ENCODE assay signal across 8 cellular contexts in genomic region chr3:125374501-125374995, GRCh38. TPM values are rescaled to one million over a fixed set of nuclear protein-coding genes. Genes with fewer than 3 reads are reported as not detected.
DNase-seq lines count a peak whose midpoint lies in the region; ATAC-seq and TF ChIP-seq lines count a peak whose summit lies in the region.

No MANE protein-coding gene starts in this region.

- H3K4me1 ChIP-seq in ectodermal cell (ENCODE audit: control insufficient read depth, insufficient read depth, low read length) (no peaks in the 10 kb centered on the region), right lobe of liver (peaks cover 0 to 39% (median 7%) of the 10 kb centered on the region in 4 donors)

- DNase-seq in CMK (ENCODE audit: low read depth) (peak; percentile 14), right lobe of liver (peak; percentile 45 to 68 (median 56))
- DNase-seq in stimulated activated CD8-positive, alpha-beta memory T cell treated with anti-CD3 and anti-CD28 coated beads, Interleukin-15, amount 100 ng/mL, for 1 hour (ENCODE audit: low read depth), result peak; percentile 14

- WGBS in ectodermal cell, 2 experiments, result 0% methylated on average over 19 to 26 of the region's 26 CpGs
- under 1% methylated on average over 25 of the region's 26 CpGs for WGBS in right lobe of liver (ENCODE audit: insufficient coverage, low coverage, low lambda C conversion rate, missing lambda C conversion rate)

- intact Hi-C loops in right lobe of liver (cut with DNase I), result no loop called here

- peak overlapping the region; percentile 91 for H3K27ac ChIP-seq in KOPT-K1 (ENCODE audit: low read depth, low read length, poor library complexity, severe bottlenecking)
- peak overlapping the region; percentile 22 for H3K27ac ChIP-seq in ectodermal cell (ENCODE audit: insufficient read depth, low read depth, low read length, poor library complexity, severe bottlenecking)
- H3K27ac ChIP-seq in right lobe of liver, result peak overlapping the region; percentile 87 to 93 (median 92)

- peak; percentile 28 for ATAC-seq in GM21447 (IDR thresholded peaks at IDR 0.05; ENCODE audit: unreplicated experiment)
- peak; percentile 17 to 23 for ATAC-seq in activated CD4-positive, CD25-positive, alpha-beta regulatory T cell treated with anti-CD3 and anti-CD28 coated beads, Interleukin-2, amount 50 U/mL, for 24 hours
- peak; percentile 36 to 45 (median 42) for ATAC-seq in right lobe of liver
- ATAC-seq in HG03378 (IDR thresholded peaks at IDR 0.05; ENCODE audit: unreplicated experiment), result no peak

- TF ChIP-seq CTCF in right lobe of liver (IDR thresholded peaks at IDR 0.05), result no peak

- H3K4me3 ChIP-seq in ectodermal cell (ENCODE audit: insufficient read depth, low read depth, low read length) (peak overlapping the region; percentile 83), right lobe of liver (peak overlapping the region; percentile 66 to 87 (median 73))

- H3K27me3 ChIP-seq in ectodermal cell (ENCODE audit: control insufficient read depth, insufficient read depth, low read length, poor library complexity, severe bottlenecking), result peaks cover 3% of the 10 kb centered on the region
- H3K27me3 ChIP-seq in right lobe of liver, result no peaks in the 10 kb centered on the region

- no peak for TF ChIP-seq POLR2A in right lobe of liver (IDR thresholded peaks at IDR 0.05)

- H3K9me3 ChIP-seq in KOPT-K1 (ENCODE audit: insufficient read depth, low read length, poor library complexity, severe bottlenecking) (no peaks in the 10 kb centered on the region), ectodermal cell (ENCODE audit: control insufficient read depth, low read length) (no peaks in the 10 kb centered on the region), right lobe of liver (no peaks in the 10 kb centered on the region)

- H3K36me3 ChIP-seq in KOPT-K1 (ENCODE audit: insufficient read depth, low read length) (peaks cover 13% of the 10 kb centered on the region), ectodermal cell (ENCODE audit: control insufficient read depth, insufficient read depth, low read length) (no peaks in the 10 kb centered on the region), right lobe of liver (no peaks in the 10 kb centered on the region)

RNA-seq across cellular contexts. Expression of gene ZNF148, which starts 0.6 kb away (rescaled TPM):
- polyA plus RNA-seq in ectodermal cell (2013, experiment 1 of 4), result 16.6 TPM
- polyA plus RNA-seq in ectodermal cell (2013, experiment 2 of 4), result 21.7 TPM
- polyA plus RNA-seq in ectodermal cell (2013, experiment 3 of 4), result 17.3 TPM
- polyA plus RNA-seq in ectodermal cell (2013, experiment 4 of 4), result 20.2 TPM
- total RNA-seq in right lobe of liver, result 10 to 100 TPM; 14.3 to 22.6 (median 20.4) TPM

Comparison
In these comparisons a context has a peak if more than half of its experiments do, and no peak if none do; other contexts are left out.
1. H3K27ac ChIP-seq: peak in every context shown above with its lines; median percentile 92 in right lobe of liver; 91 in KOPT-K1; 22 in ectodermal cell.